15 cellular contexts compared by ENCODE assay signal in genomic region chr6:141607956-141608355, GRCh38.
DNase-seq lines count a peak whose midpoint lies in the region; ATAC-seq and TF ChIP-seq lines count a peak whose summit lies in the region.
"Had no signal": no experiment of that assay in that cellular context is flagged by ENCODE, and none has a peak within 500 bp of the region (broad histone marks: within the 10 kb centered on the region; RNA-seq: fewer than 3 reads in every experiment).

No MANE protein-coding gene starts in this region.

- no peaks in the 10 kb centered on the region for H3K9me1 ChIP-seq in IMR-90 (ENCODE audit: insufficient read depth, low read length)

- H2BK12ac ChIP-seq in mesenchymal stem cell (ENCODE audit: low read length in 2 of 2): no peak overlapping the region

- no peak overlapping the region for H3K56ac ChIP-seq in IMR-90 (ENCODE audit: extremely low read depth, insufficient read depth, low read length)

- H2BK5ac ChIP-seq in IMR-90 (ENCODE audit: low read depth, low read length, poor library complexity, severe bottlenecking) (no peak overlapping the region), mesenchymal stem cell (ENCODE audit: low read depth, low read length, poor library complexity, severe bottlenecking) (no peak overlapping the region)

- H2BK20ac ChIP-seq in IMR-90 (ENCODE audit: low read depth, low read length): no peak overlapping the region

- H3K9ac ChIP-seq in IMR-90 (ENCODE audit: low read depth, low read length) (no peak overlapping the region), endodermal cell (ENCODE audit: extremely low read depth, low read length, poor library complexity, severe bottlenecking) (no peak overlapping the region), mesenchymal stem cell (ENCODE audit: low read length) (no peak overlapping the region)

- H2BK120ac ChIP-seq in IMR-90 (ENCODE audit: low read depth, low read length) (no peak overlapping the region), mesenchymal stem cell (ENCODE audit: low read depth, low read length) (no peak overlapping the region)

- H3K36me3 ChIP-seq in IMR-90 (ENCODE audit: control insufficient read depth, insufficient read depth, low read length) (no peaks in the 10 kb centered on the region), endodermal cell (ENCODE audit: control insufficient read depth, insufficient read depth, low read length) (no peaks in the 10 kb centered on the region), mesenchymal stem cell (ENCODE audit: control insufficient read depth in 1 of 2, insufficient read depth in 2 of 2, low read depth in 1 of 2, low read length in 2 of 2) (no peaks in the 10 kb centered on the region), gastroesophageal sphincter (no peaks in the 10 kb centered on the region)

- no peak overlapping the region for H2AFZ ChIP-seq in IMR-90 (replicated peaks; ENCODE audit: low read length, poor library complexity)
- H2AFZ ChIP-seq in mesenchymal stem cell (ENCODE audit: low read depth, low read length): no peak overlapping the region

- POLR2A ChIA-PET in IMR-90 (lab: Charles Lee; ENCODE audit: unreplicated experiment): no interaction called here

- H3K9me3 ChIP-seq in IMR-90 (ENCODE audit: control insufficient read depth, insufficient read depth, low read length) (peaks cover 4% of the 10 kb centered on the region; the same call in 1 of the 2 replicates), endodermal cell (ENCODE audit: control insufficient read depth, low read length) (peaks cover 39% of the 10 kb centered on the region), mesenchymal stem cell (ENCODE audit: control insufficient read depth, low read length) (peaks cover 12% of the 10 kb centered on the region), gastroesophageal sphincter (peaks cover 0 to 15% (median 0%) of the 10 kb centered on the region in 3 donors)

- H3K14ac ChIP-seq in IMR-90 (replicated peaks; ENCODE audit: low read depth, low read length) (no peak overlapping the region), mesenchymal stem cell (ENCODE audit: low read length in 2 of 2) (no peak overlapping the region)

- H3K79me1 ChIP-seq in IMR-90 (ENCODE audit: low read depth in 1 of 2, low read length in 2 of 2): no peaks in the 10 kb centered on the region
- H3K79me1 ChIP-seq in mesenchymal stem cell (replicated peaks; ENCODE audit: low read length, poor library complexity, severe bottlenecking): no peaks in the 10 kb centered on the region

- no peak for TF ChIP-seq RAD21 in IMR-90 (IDR thresholded peaks at IDR 0.05; ENCODE audit: low read length)

- H2AK9ac ChIP-seq in IMR-90 (replicated peaks; ENCODE audit: low read depth, low read length, poor library complexity): no peak overlapping the region

- H3K27me3 ChIP-seq in IMR-90 (ENCODE audit: control insufficient read depth, insufficient read depth, low read length): no peaks in the 10 kb centered on the region
- H3K27me3 ChIP-seq in endodermal cell (ENCODE audit: control insufficient read depth, insufficient read depth, low read length, poor library complexity, severe bottlenecking): no peaks in the 10 kb centered on the region
- H3K27me3 ChIP-seq in mesenchymal stem cell (ENCODE audit: control insufficient read depth in 1 of 2, insufficient read depth in 1 of 2, low read length in 2 of 2): no peaks in the 10 kb centered on the region
- no peaks in the 10 kb centered on the region for H3K27me3 ChIP-seq in gastroesophageal sphincter

- no TSS peak for BruUV-seq in IMR-90 (replicated peaks; lab: Mats Ljungman, UMichigan)

- DNase-seq in EH (ENCODE audit: low read depth) (peak; percentile 79), IMR-90 (peak; percentile 10), endodermal cell (no peak), kidney tubule cell (ENCODE audit: low spot score) (peak; percentile 8), mesenchymal stem cell (no peak), NCI-H82 treated with DMSO at 0.1 percent for 48 hours (lab: John Stamatoyannopoulos, UW; ENCODE audit: unreplicated experiment) (no peak)
- DNase-seq: Caco-2; CD8-positive, alpha-beta T cell; GDM1; HCEC 1CT; KBM-7 had no signal

- H3K36me3 Mint-ChIP-seq in endodermal cell (ENCODE audit: low read depth): no peaks in the 10 kb centered on the region
- H3K36me3 Mint-ChIP-seq: CD14-positive monocyte; CD8-positive, alpha-beta T cell had no signal

- H3K27ac ChIP-seq in IMR-90 (ENCODE audit: insufficient read depth, low read length) (no peak overlapping the region), endodermal cell (ENCODE audit: low read depth, low read length) (no peak overlapping the region), mesenchymal stem cell (ENCODE audit: low read length, poor library complexity, severe bottlenecking) (no peak overlapping the region), gastroesophageal sphincter (no peak overlapping the region)
- H3K27ac ChIP-seq: 22Rv1 had no signal

- H4K8ac ChIP-seq in IMR-90 (ENCODE audit: low read depth in 2 of 2, low read length in 2 of 2) (no peak overlapping the region), mesenchymal stem cell (ENCODE audit: low read length) (no peak overlapping the region)

- no peak overlapping the region for H3K23ac ChIP-seq in IMR-90 (ENCODE audit: low read depth, low read length)
- H3K23ac ChIP-seq in mesenchymal stem cell (ENCODE audit: low read length in 2 of 2): no peak overlapping the region

- no peak overlapping the region for H4K5ac ChIP-seq in IMR-90 (ENCODE audit: low read depth, low read length)

- no peak overlapping the region for H3K27ac Mint-ChIP-seq in endodermal cell
- H3K27ac Mint-ChIP-seq: CD14-positive monocyte; CD8-positive, alpha-beta T cell had no signal

- TF ChIP-seq POLR2A in IMR-90 (IDR thresholded peaks at IDR 0.05; ENCODE audit: low read depth, low read length) (no peak), gastroesophageal sphincter (IDR thresholded peaks at IDR 0.05) (no peak)

- intact Hi-C loops in IMR-90 (cut with micrococcal nuclease): no loop called here

- in situ Hi-C loops in IMR-90 (cut with MboI; ENCODE audit: low sequenced_read_pairs): no loop called here

- no peak for TF ChIP-seq EP300 in gastroesophageal sphincter (IDR thresholded peaks at IDR 0.05)

- 86% methylated on average over 1 of the region's 3 CpGs; no CpG with 5 or more reads in 1 of the 2 experiments for WGBS in IMR-90 (ENCODE audit: extremely low coverage in 2 of 2, insufficient read length in 1 of 2), 2 experiments
- 79 to 98% methylated on average over 2 to 3 of the region's 3 CpGs for WGBS in endodermal cell (ENCODE audit: insufficient coverage in 1 of 2, insufficient read length in 1 of 2), 2 experiments
- 98% methylated on average over 3 of the region's 3 CpGs for WGBS in mesenchymal stem cell
- WGBS in gastroesophageal sphincter (ENCODE audit: low coverage in 1 of 2), 2 donors: 63 to 72% methylated on average over 3 of the region's 3 CpGs

- TF ChIP-seq CTCF in IMR-90 (conservative IDR thresholded peaks at IDR 0.05; ENCODE audit: low read depth, low read length) (no peak), endodermal cell (conservative IDR thresholded peaks at IDR 0.05) (no peak), gastroesophageal sphincter (IDR thresholded peaks at IDR 0.05) (no peak)

- H3K27me3 Mint-ChIP-seq in endodermal cell (ENCODE audit: insufficient read depth): no peaks in the 10 kb centered on the region

- dilution Hi-C loops in IMR-90 (cut with HindIII; ENCODE audit: low sequenced_read_pairs, unreplicated experiment): no loop called here

- CTCF ChIA-PET in IMR-90 (lab: Yijun Ruan, JAX): no interaction called here

- H2BK15ac ChIP-seq in IMR-90 (ENCODE audit: low read depth, low read length) (no peak overlapping the region), mesenchymal stem cell (ENCODE audit: low read depth, poor library complexity, severe bottlenecking) (no peak overlapping the region)

- H3K4me3 ChIP-seq in IMR-90 (ENCODE audit: insufficient read depth, low read depth, low read length) (no peak overlapping the region), endodermal cell (ENCODE audit: low read length) (peak overlapping the region; percentile 41), mesenchymal stem cell (ENCODE audit: insufficient read depth in 1 of 2, low read depth in 1 of 2, low read length in 2 of 2) (no peak overlapping the region), gastroesophageal sphincter (no peak overlapping the region)

- H3K4me2 ChIP-seq in IMR-90 (ENCODE audit: low read depth, low read length): no peak overlapping the region
- H3K4me2 ChIP-seq in mesenchymal stem cell (ENCODE audit: low read length, poor library complexity, severe bottlenecking): no peak overlapping the region

- no peak overlapping the region for H3K18ac ChIP-seq in IMR-90 (ENCODE audit: low read depth, low read length)
- no peak overlapping the region for H3K18ac ChIP-seq in mesenchymal stem cell (ENCODE audit: low read depth in 1 of 2, low read length in 2 of 2)

- H3K4me1 ChIP-seq in IMR-90 (ENCODE audit: control insufficient read depth, insufficient read depth, low read length): no peaks in the 10 kb centered on the region
- no peaks in the 10 kb centered on the region for H3K4me1 ChIP-seq in endodermal cell (ENCODE audit: control insufficient read depth, insufficient read depth, low read length)
- no peaks in the 10 kb centered on the region for H3K4me1 ChIP-seq in mesenchymal stem cell (ENCODE audit: control insufficient read depth, insufficient read depth, low read depth, low read length)
- H3K4me1 ChIP-seq in gastroesophageal sphincter: no peaks in the 10 kb centered on the region
- H3K4me1 ChIP-seq: Caco-2 had no signal

- H3K4me3 Mint-ChIP-seq in endodermal cell: no peak overlapping the region
- H3K4me3 Mint-ChIP-seq: CD14-positive monocyte; CD8-positive, alpha-beta T cell had no signal

- H3K4ac ChIP-seq in IMR-90 (ENCODE audit: low read depth, low read length) (no peak overlapping the region), mesenchymal stem cell (ENCODE audit: low read depth in 1 of 2, low read length in 2 of 2) (no peak overlapping the region)

- no peaks in the 10 kb centered on the region for H3K4me1 Mint-ChIP-seq in endodermal cell
- H3K4me1 Mint-ChIP-seq: CD14-positive monocyte had no signal

- H4K91ac ChIP-seq in IMR-90 (ENCODE audit: insufficient read depth, low read depth, low read length): no peak overlapping the region
- H4K91ac ChIP-seq in mesenchymal stem cell (ENCODE audit: low read length): no peak overlapping the region

- H3K9me3 Mint-ChIP-seq in endodermal cell: peaks cover 34% of the 10 kb centered on the region
- H3K9me3 Mint-ChIP-seq: CD8-positive, alpha-beta T cell had no signal

- H2AK5ac ChIP-seq in IMR-90 (ENCODE audit: low read depth, low read length): no peak overlapping the region
- no peak overlapping the region for H2AK5ac ChIP-seq in mesenchymal stem cell (ENCODE audit: low read length, severe bottlenecking)

- H4K20me1 ChIP-seq in IMR-90 (ENCODE audit: insufficient read depth, low read length): no peaks in the 10 kb centered on the region

- ATAC-seq in IMR-90 (ENCODE audit: low read depth) (no peak), GM21737 (IDR thresholded peaks at IDR 0.05; ENCODE audit: unreplicated experiment) (no peak), gastroesophageal sphincter (no peak)
- ATAC-seq: CD8-positive, alpha-beta T cell had no signal

TF ChIP-seq in IMR-90, 13 proteins besides CTCF, POLR2A, EP300 and RAD21 (continues in another document):
- TF ChIP-seq MXI1 (IDR thresholded peaks at IDR 0.05; ENCODE audit: borderline replicate concordance, low read depth, low read length) (no peak), BHLHE40 (IDR thresholded peaks at IDR 0.05; ENCODE audit: low read depth, low read length) (no peak)

Comparison
In these comparisons a context has a peak if more than half of its experiments do, and no peak if none do; other contexts are left out.
1. DNase-seq: peak in EH (single experiment), IMR-90 (single experiment) and kidney tubule cell (single experiment); none in endodermal cell (single experiment), mesenchymal stem cell (single experiment) and NCI-H82 treated with DMSO at 0.1 percent for 48 hours (single experiment).